Comparison of ENCODE assay signal across 2 cellular contexts in genomic region chr1:86769065-86769464, GRCh38.
TF ChIP-seq lines count a peak whose summit lies in the region.

No MANE protein-coding gene starts in this region.

TF ChIP-seq in HepG2, 621 proteins besides CTCF, POLR2A, EP300 and RAD21 (continued from another document):
- TF ChIP-seq ZNF574 (CRISPR knock-in tag; IDR thresholded peaks at IDR 0.05), result no peak

TF ChIP-seq in K562, 482 proteins besides CTCF, POLR2A, EP300 and RAD21 (continued from another document):
- TF ChIP-seq CHAMP1 (IDR thresholded peaks at IDR 0.05), result no peak
- TF ChIP-seq HNRNPK (IDR thresholded peaks at IDR 0.05; ENCODE audit: low read depth, low read length, poor library complexity, severe bottlenecking), result peak; percentile 34
